Comparison of ENCODE assay signal across 18 cellular contexts in genomic region chr11:67308031-67308866, GRCh38. TPM values are rescaled to one million over a fixed set of nuclear protein-coding genes. Genes with fewer than 3 reads are reported as not detected.
A peak's percentile ranks its signal among the peaks of the same experiment; 100 is the strongest.
DNase-seq lines count a peak whose midpoint lies in the region; ATAC-seq and TF ChIP-seq lines count a peak whose summit lies in the region.
"Had no signal": no experiment of that assay in that cellular context is flagged by ENCODE, and none has a peak within 500 bp of the region (broad histone marks: within the 10 kb centered on the region; RNA-seq: fewer than 3 reads in every experiment).

No MANE protein-coding gene starts in this region.

- peak; percentile 4 for DNase-seq in H4 (ENCODE audit: low spot score)
- no peak for DNase-seq in T-helper 17 cell
- no peak for DNase-seq in neuronal stem cell (ENCODE audit: low spot score)
- DNase-seq in suprapubic skin (ENCODE audit: low spot score in 2 of 2), result peak; percentile 60 to 74
- no peak for DNase-seq in NK-92 treated with Interleukin-12 subunit alpha and Interleukin-12 subunit beta, amount 100 ng/mL, for 24 hours (lab: John Stamatoyannopoulos, UW)
- no peak for DNase-seq in uterus
- DNase-seq: ACHN; AML-193; CD4-positive, CD25-positive, alpha-beta regulatory T cell; HCEC 1CT; KBM-7; MV-4-11; NCI-H1417; NCI-H1930; NCI-H446; NCI-H69; OCI-M1 had no signal

- no peak overlapping the region for H4K91ac ChIP-seq in neuronal stem cell (ENCODE audit: low read depth, low read length, poor library complexity)

- no peaks in the 10 kb centered on the region for H3K36me3 ChIP-seq in neuronal stem cell (replicated peaks in 1 of 2; ENCODE audit: control insufficient read depth in 2 of 2, insufficient read depth in 2 of 2, low read length in 2 of 2)
- peaks cover 38% of the 10 kb centered on the region for H3K36me3 ChIP-seq in suprapubic skin
- no peaks in the 10 kb centered on the region for H3K36me3 ChIP-seq in uterus

- no peak overlapping the region for H2BK5ac ChIP-seq in neuronal stem cell (ENCODE audit: low read length)

- no peak overlapping the region for H3K23ac ChIP-seq in neuronal stem cell (ENCODE audit: low read depth, low read length, poor library complexity)

- WGBS in neuronal stem cell (ENCODE audit: extremely low coverage in 2 of 2, insufficient read length in 2 of 2, insufficient replicate concordance in 1 of 2), 2 donors, result no CpG with 5 or more reads among the region's 20 CpGs
- WGBS in suprapubic skin, result 92% methylated on average over 5 of the region's 20 CpGs

- H4K8ac ChIP-seq in neuronal stem cell (ENCODE audit: low read depth, low read length), result no peak overlapping the region

- H3K4me3 Mint-ChIP-seq in T-helper 17 cell, result no peak overlapping the region
- H3K4me3 Mint-ChIP-seq: CD4-positive, CD25-positive, alpha-beta regulatory T cell had no signal

- no peak for TF ChIP-seq EP300 in suprapubic skin (IDR thresholded peaks at IDR 0.05)

- no peaks in the 10 kb centered on the region for H3K36me3 Mint-ChIP-seq in T-helper 17 cell (ENCODE audit: low read depth)

- H2AFZ ChIP-seq in neuronal stem cell (ENCODE audit: low read length), result no peak overlapping the region

- TF ChIP-seq POLR2A in suprapubic skin (IDR thresholded peaks at IDR 0.05), result no peak
- no peak for TF ChIP-seq POLR2A in uterus (IDR thresholded peaks at IDR 0.05)

- H3K27me3 Mint-ChIP-seq in T-helper 17 cell, result no peaks in the 10 kb centered on the region
- H3K27me3 Mint-ChIP-seq: CD4-positive, CD25-positive, alpha-beta regulatory T cell had no signal

- H3K79me1 ChIP-seq in neuronal stem cell (ENCODE audit: low read depth, low read length), result peaks cover 2% of the 10 kb centered on the region

- H3K27me3 ChIP-seq in neuronal stem cell (ENCODE audit: control insufficient read depth in 3 of 3, insufficient read depth in 3 of 3, low read depth in 1 of 3, low read length in 3 of 3) (peaks cover 0 to 14% (median 0%) of the 10 kb centered on the region in 3 experiments), suprapubic skin (no peaks in the 10 kb centered on the region), uterus (no peaks in the 10 kb centered on the region)

- TF ChIP-seq CTCF in suprapubic skin (IDR thresholded peaks at IDR 0.05), result no peak
- TF ChIP-seq CTCF in uterus (IDR thresholded peaks at IDR 0.05), result no peak

- peaks cover 18% of the 10 kb centered on the region for H3K4me1 Mint-ChIP-seq in T-helper 17 cell

- no peak overlapping the region for H3K4ac ChIP-seq in neuronal stem cell (ENCODE audit: low read length)

- intact Hi-C loops in uterus (cut with DNase I; ENCODE audit: low total_unique reads), result no loop called here

- H2BK12ac ChIP-seq in neuronal stem cell (ENCODE audit: low read length), result no peak overlapping the region

- H3K9ac ChIP-seq in neuronal stem cell (ENCODE audit: low read depth, low read length, poor library complexity), result no peak overlapping the region

- H2BK15ac ChIP-seq in neuronal stem cell (ENCODE audit: low read length), result no peak overlapping the region

- H2BK120ac ChIP-seq in neuronal stem cell (ENCODE audit: low read depth, low read length), result peak overlapping the region; percentile 67

- H3K9me3 ChIP-seq in T-helper 17 cell (ENCODE audit: control insufficient read depth, low read length, poor library complexity, severe bottlenecking) (no peaks in the 10 kb centered on the region), neuronal stem cell (replicated peaks in 1 of 2; ENCODE audit: control insufficient read depth in 2 of 2, insufficient read depth in 1 of 2, low read depth in 1 of 2, low read length in 2 of 2) (peaks cover 0 to 5% of the 10 kb centered on the region in 2 donors), suprapubic skin (no peaks in the 10 kb centered on the region), uterus (no peaks in the 10 kb centered on the region)

- H2AK5ac ChIP-seq in neuronal stem cell (ENCODE audit: low read depth, low read length), result peak overlapping the region; percentile 68

- no peak overlapping the region for H3K14ac ChIP-seq in neuronal stem cell (ENCODE audit: low read length)

- H3K4me3 ChIP-seq in neuronal stem cell (ENCODE audit: low read length in 2 of 2), result no peak overlapping the region
- H3K4me3 ChIP-seq in suprapubic skin, result no peak overlapping the region
- no peak overlapping the region for H3K4me3 ChIP-seq in uterus

- H3K4me1 ChIP-seq in neuronal stem cell (ENCODE audit: control insufficient read depth in 2 of 2, insufficient read depth in 1 of 2, low read depth in 1 of 2, low read length in 2 of 2) (peaks cover 0 to 2% of the 10 kb centered on the region in 2 donors), suprapubic skin (peaks cover 50% of the 10 kb centered on the region), uterus (no peaks in the 10 kb centered on the region)

- H3K27ac ChIP-seq in neuronal stem cell (replicated peaks; ENCODE audit: low read length) (no peak overlapping the region), suprapubic skin (no peak overlapping the region), uterus (no peak overlapping the region)

- H3K4me2 ChIP-seq in neuronal stem cell (ENCODE audit: insufficient read depth, low read length, poor library complexity, severe bottlenecking), result no peak overlapping the region

- ATAC-seq in T-helper 17 cell (no peak), HG02970 (IDR thresholded peaks at IDR 0.05; ENCODE audit: low FRiP score, unreplicated experiment) (no peak)

- peak overlapping the region; percentile 56 for H3K27ac Mint-ChIP-seq in T-helper 17 cell
- H3K27ac Mint-ChIP-seq: CD4-positive, CD25-positive, alpha-beta regulatory T cell had no signal

- H3K18ac ChIP-seq in neuronal stem cell (ENCODE audit: low read length), result peak overlapping the region; percentile 74

RNA-seq across cellular contexts. Expression of gene SSH3, which starts 4.9 kb away (rescaled TPM):
- total RNA-seq in H4 (2014; rRNA removed; shearing (Covaris generic)), result 6.5 and 8.5 TPM in 2 replicates
- 10 to 100 TPM; 12.8 to 17.8 TPM for total RNA-seq in T-helper 17 cell
- 28.5 TPM for polyA plus RNA-seq in neuronal stem cell (2013, experiment 1 of 2)
- 34.0 TPM for polyA plus RNA-seq in neuronal stem cell (2013, experiment 2 of 2)
- 100 to 1,000 TPM in 1 of 4 donors, 10 to 100 TPM in 3; 49.4 to 107 (median 63.9) TPM for total RNA-seq in suprapubic skin
- 10 to 100 TPM in 3 of 4 donors, 1 to 10 TPM in 1; 7.7 to 48.8 (median 19.1) TPM for total RNA-seq in uterus

RNA-seq across cellular contexts. Expression of gene ANKRD13D, which starts 19.1 kb away (rescaled TPM):
- total RNA-seq in H4 (2014; rRNA removed; shearing (Covaris generic)), result 5.6 and 6.1 TPM in 2 replicates
- total RNA-seq in T-helper 17 cell, result 100 to 1,000 TPM; 174 to 220 TPM
- polyA plus RNA-seq in neuronal stem cell (2013, experiment 1 of 2), result 23.9 TPM
- polyA plus RNA-seq in neuronal stem cell (2013, experiment 2 of 2), result 22.5 TPM
- 100 to 1,000 TPM in 1 of 4 donors, 10 to 100 TPM in 3; 55.7 to 154 (median 77.2) TPM for total RNA-seq in suprapubic skin
- total RNA-seq in uterus, result 10 to 100 TPM in 3 of 4 donors, 1 to 10 TPM in 1; 7.4 to 63.7 (median 22.5) TPM

RNA-seq across cellular contexts. Expression of gene GRK2, which starts 42.0 kb away (rescaled TPM):
- 15.2 and 16.3 TPM in 2 replicates for total RNA-seq in H4 (2014; rRNA removed; shearing (Covaris generic))
- 100 to 1,000 TPM; 264 to 276 TPM for total RNA-seq in T-helper 17 cell
- 33.4 TPM for polyA plus RNA-seq in neuronal stem cell (2013, experiment 1 of 2)
- polyA plus RNA-seq in neuronal stem cell (2013, experiment 2 of 2), result 33.1 TPM
- total RNA-seq in suprapubic skin, result 100 to 1,000 TPM in 2 of 4 donors, 10 to 100 TPM in 2; 84.3 to 157 (median 105) TPM
- total RNA-seq in uterus, result 10 to 100 TPM; 25.0 to 93.8 (median 64.2) TPM

RNA-seq across cellular contexts. Expression of gene POLD4, which starts 45.1 kb away (rescaled TPM):
- total RNA-seq in H4 (2014; rRNA removed; shearing (Covaris generic)), result 71.6 and 77.4 TPM in 2 replicates
- total RNA-seq in T-helper 17 cell, result 10 to 100 TPM; 45.9 to 61.0 TPM
- polyA plus RNA-seq in neuronal stem cell (2013, experiment 1 of 2), result 11.9 TPM
- polyA plus RNA-seq in neuronal stem cell (2013, experiment 2 of 2), result 10.9 TPM
- 10 to 100 TPM; 54.5 to 75.7 (median 65.0) TPM for total RNA-seq in suprapubic skin
- total RNA-seq in uterus, result 10 to 100 TPM in 3 of 4 donors, 1 to 10 TPM in 1; 8.7 to 65.6 (median 31.3) TPM

Comparison
In these comparisons a context has a peak if more than half of its experiments do, and no peak if none do; other contexts are left out.
1. DNase-seq: peak in H4 (single experiment) and suprapubic skin (2 of 2); none in T-helper 17 cell (0 of 3), neuronal stem cell (single experiment), NK-92 treated with Interleukin-12 subunit alpha and Interleukin-12 subunit beta, amount 100 ng/mL, for 24 hours (single experiment) and uterus (0 of 2).